ENCODE assay signal across 1 cellular context in genomic region chr15:79310985-79311900, GRCh38.
TF ChIP-seq lines count a peak whose summit lies in the region.

Gene TMED3 (plus strand): TSS chr15:79311112. CDS start chr15:79311250, 138 bp downstream.

TF ChIP-seq in HepG2, 621 proteins besides CTCF, POLR2A, EP300 and RAD21 (continued from another document and continues in another):
- TF ChIP-seq ZBED4 (CRISPR knock-in tag; IDR thresholded peaks at IDR 0.05; ENCODE audit: borderline replicate concordance) (0 out of 2 replicates have a peak, but pooled peaks have one; percentile 20), KLF6 (CRISPR knock-in tag; IDR thresholded peaks at IDR 0.05) (peak; percentile 55; the same call in 1 of the 2 replicates), CERS6 (CRISPR knock-in tag; IDR thresholded peaks at IDR 0.05) (no peak), HNF4A (CRISPR knock-in tag; IDR thresholded peaks at IDR 0.05) (no peak), MIER2 (CRISPR knock-in tag; IDR thresholded peaks at IDR 0.05) (peak; percentile 16; the same call in 1 of the 2 replicates), ZNF569 (CRISPR knock-in tag; IDR thresholded peaks at IDR 0.05; ENCODE audit: borderline replicate concordance) (0 out of 2 replicates have a peak, but pooled peaks have one; percentile 53), ZNF546 (CRISPR knock-in tag; conservative IDR thresholded peaks at IDR 0.05) (peak; percentile 62; the same call in 1 of the 2 replicates), TMF1 (CRISPR knock-in tag; IDR thresholded peaks at IDR 0.05; ENCODE audit: low read depth) (peak; percentile 40; the same call in 1 of the 2 replicates), HNRNPLL (IDR thresholded peaks at IDR 0.05; ENCODE audit: low read depth, low read length, poor library complexity, severe bottlenecking) (peak; percentile 93), ATF6 (CRISPR knock-in tag; conservative IDR thresholded peaks at IDR 0.05) (no peak), FOXA1 (IDR thresholded peaks at IDR 0.05) (no peak), FOXA1 (CRISPR knock-in tag; IDR thresholded peaks at IDR 0.05) (no peak), ZNF577 (CRISPR knock-in tag; IDR thresholded peaks at IDR 0.05; ENCODE audit: borderline replicate concordance, low read depth) (peak; percentile 72; the same call in 1 of the 2 replicates), ZKSCAN1 (IDR thresholded peaks at IDR 0.05; ENCODE audit: low read length) (no peak), NCOA1 (CRISPR knock-in tag; IDR thresholded peaks at IDR 0.05) (0 out of 2 replicates have a peak, but pooled peaks have one; percentile 37), ZSCAN30 (CRISPR knock-in tag; IDR thresholded peaks at IDR 0.05) (no peak), THAP8 (CRISPR knock-in tag; IDR thresholded peaks at IDR 0.05; ENCODE audit: borderline replicate concordance) (0 out of 2 replicates have a peak, but pooled peaks have one; percentile 71), RAD51 (IDR thresholded peaks at IDR 0.05; ENCODE audit: borderline replicate concordance) (no peak), ZNF468 (CRISPR knock-in tag; IDR thresholded peaks at IDR 0.05) (no peak), ZBTB43 (CRISPR knock-in tag; conservative IDR thresholded peaks at IDR 0.05) (peak; percentile 63; the same call in 1 of the 2 replicates)
- TF ChIP-seq, protein P1, sequence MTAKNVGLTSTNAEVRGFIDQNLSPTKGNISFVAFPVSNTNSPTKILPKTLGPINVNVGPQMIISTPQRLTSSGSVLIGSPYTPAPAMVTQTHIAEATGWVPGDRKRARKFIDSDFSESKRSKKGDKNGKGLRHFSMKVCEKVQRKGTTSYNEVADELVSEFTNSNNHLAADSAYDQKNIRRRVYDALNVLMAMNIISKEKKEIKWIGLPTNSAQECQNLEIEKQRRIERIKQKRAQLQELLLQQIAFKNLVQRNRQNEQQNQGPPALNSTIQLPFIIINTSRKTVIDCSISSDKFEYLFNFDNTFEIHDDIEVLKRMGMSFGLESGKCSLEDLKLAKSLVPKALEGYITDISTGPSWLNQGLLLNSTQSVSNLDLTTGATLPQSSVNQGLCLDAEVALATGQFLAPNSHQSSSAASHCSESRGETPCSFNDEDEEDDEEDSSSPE (CRISPR knock-in tag; IDR thresholded peaks at IDR 0.05) = peak; percentile 48; the same call in 1 of the 2 replicates
- TF ChIP-seq, protein P2, sequence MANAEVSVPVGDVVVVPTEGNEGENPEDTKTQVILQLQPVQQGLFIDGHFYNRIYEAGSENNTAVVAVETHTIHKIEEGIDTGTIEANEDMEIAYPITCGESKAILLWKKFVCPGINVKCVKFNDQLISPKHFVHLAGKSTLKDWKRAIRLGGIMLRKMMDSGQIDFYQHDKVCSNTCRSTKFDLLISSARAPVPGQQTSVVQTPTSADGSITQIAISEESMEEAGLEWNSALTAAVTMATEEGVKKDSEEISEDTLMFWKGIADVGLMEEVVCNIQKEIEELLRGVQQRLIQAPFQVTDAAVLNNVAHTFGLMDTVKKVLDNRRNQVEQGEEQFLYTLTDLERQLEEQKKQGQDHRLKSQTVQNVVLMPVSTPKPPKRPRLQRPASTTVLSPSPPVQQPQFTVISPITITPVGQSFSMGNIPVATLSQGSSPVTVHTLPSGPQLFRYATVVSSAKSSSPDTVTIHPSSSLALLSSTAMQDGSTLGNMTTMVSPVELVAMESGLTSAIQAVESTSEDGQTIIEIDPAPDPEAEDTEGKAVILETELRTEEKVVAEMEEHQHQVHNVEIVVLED (CRISPR knock-in tag; IDR thresholded peaks at IDR 0.05; ENCODE audit: borderline replicate concordance) = peak; percentile 64; the same call in 1 of the 2 replicates
- TF ChIP-seq, protein P3, sequence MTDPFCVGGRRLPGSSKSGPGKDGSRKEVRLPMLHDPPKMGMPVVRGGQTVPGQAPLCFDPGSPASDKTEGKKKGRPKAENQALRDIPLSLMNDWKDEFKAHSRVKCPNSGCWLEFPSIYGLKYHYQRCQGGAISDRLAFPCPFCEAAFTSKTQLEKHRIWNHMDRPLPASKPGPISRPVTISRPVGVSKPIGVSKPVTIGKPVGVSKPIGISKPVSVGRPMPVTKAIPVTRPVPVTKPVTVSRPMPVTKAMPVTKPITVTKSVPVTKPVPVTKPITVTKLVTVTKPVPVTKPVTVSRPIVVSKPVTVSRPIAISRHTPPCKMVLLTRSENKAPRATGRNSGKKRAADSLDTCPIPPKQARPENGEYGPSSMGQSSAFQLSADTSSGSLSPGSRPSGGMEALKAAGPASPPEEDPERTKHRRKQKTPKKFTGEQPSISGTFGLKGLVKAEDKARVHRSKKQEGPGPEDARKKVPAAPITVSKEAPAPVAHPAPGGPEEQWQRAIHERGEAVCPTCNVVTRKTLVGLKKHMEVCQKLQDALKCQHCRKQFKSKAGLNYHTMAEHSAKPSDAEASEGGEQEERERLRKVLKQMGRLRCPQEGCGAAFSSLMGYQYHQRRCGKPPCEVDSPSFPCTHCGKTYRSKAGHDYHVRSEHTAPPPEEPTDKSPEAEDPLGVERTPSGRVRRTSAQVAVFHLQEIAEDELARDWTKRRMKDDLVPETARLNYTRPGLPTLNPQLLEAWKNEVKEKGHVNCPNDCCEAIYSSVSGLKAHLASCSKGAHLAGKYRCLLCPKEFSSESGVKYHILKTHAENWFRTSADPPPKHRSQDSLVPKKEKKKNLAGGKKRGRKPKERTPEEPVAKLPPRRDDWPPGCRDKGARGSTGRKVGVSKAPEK (CRISPR knock-in tag; IDR thresholded peaks at IDR 0.05; ENCODE audit: borderline replicate concordance) = peak; percentile 22; the same call in 1 of the 2 replicates
- TF ChIP-seq, protein P4, sequence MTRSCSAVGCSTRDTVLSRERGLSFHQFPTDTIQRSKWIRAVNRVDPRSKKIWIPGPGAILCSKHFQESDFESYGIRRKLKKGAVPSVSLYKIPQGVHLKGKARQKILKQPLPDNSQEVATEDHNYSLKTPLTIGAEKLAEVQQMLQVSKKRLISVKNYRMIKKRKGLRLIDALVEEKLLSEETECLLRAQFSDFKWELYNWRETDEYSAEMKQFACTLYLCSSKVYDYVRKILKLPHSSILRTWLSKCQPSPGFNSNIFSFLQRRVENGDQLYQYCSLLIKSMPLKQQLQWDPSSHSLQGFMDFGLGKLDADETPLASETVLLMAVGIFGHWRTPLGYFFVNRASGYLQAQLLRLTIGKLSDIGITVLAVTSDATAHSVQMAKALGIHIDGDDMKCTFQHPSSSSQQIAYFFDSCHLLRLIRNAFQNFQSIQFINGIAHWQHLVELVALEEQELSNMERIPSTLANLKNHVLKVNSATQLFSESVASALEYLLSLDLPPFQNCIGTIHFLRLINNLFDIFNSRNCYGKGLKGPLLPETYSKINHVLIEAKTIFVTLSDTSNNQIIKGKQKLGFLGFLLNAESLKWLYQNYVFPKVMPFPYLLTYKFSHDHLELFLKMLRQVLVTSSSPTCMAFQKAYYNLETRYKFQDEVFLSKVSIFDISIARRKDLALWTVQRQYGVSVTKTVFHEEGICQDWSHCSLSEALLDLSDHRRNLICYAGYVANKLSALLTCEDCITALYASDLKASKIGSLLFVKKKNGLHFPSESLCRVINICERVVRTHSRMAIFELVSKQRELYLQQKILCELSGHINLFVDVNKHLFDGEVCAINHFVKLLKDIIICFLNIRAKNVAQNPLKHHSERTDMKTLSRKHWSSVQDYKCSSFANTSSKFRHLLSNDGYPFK (CRISPR knock-in tag; IDR thresholded peaks at IDR 0.05; ENCODE audit: borderline replicate concordance) = peak; percentile 85
- TF ChIP-seq, protein P5, sequence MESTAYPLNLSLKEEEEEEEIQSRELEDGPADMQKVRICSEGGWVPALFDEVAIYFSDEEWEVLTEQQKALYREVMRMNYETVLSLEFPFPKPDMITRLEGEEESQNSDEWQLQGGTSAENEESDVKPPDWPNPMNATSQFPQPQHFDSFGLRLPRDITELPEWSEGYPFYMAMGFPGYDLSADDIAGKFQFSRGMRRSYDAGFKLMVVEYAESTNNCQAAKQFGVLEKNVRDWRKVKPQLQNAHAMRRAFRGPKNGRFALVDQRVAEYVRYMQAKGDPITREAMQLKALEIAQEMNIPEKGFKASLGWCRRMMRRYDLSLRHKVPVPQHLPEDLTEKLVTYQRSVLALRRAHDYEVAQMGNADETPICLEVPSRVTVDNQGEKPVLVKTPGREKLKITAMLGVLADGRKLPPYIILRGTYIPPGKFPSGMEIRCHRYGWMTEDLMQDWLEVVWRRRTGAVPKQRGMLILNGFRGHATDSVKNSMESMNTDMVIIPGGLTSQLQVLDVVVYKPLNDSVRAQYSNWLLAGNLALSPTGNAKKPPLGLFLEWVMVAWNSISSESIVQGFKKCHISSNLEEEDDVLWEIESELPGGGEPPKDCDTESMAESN (CRISPR knock-in tag; conservative IDR thresholded peaks at IDR 0.05) = peak; percentile 70; the same call in 1 of the 2 replicates
- TF ChIP-seq, protein P6, sequence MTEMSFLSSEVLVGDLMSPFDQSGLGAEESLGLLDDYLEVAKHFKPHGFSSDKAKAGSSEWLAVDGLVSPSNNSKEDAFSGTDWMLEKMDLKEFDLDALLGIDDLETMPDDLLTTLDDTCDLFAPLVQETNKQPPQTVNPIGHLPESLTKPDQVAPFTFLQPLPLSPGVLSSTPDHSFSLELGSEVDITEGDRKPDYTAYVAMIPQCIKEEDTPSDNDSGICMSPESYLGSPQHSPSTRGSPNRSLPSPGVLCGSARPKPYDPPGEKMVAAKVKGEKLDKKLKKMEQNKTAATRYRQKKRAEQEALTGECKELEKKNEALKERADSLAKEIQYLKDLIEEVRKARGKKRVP (CRISPR knock-in tag; IDR thresholded peaks at IDR 0.05) = no peak
